Comparison of ENCODE assay signal across 38 cellular contexts in the genomic region with DNA sequence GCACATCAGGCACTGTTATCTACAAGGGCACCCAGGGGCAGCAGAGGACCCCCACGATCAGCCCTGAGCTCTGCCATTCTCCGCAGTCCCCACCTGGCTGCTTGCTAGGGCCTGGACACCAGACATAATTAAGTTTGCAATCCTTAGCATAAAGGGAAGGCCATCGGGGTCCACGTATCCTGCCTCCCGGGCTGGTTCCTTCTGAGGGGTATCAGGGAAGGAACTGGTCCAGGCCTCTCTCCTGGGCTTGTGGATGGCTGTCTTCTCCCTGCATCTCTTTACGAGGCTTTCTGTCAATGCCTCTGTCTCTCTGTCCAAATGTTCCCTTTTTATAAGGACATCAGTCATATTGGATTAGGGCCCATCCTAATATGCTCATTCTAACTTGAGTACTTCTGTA.
"Had no signal": no experiment of that assay in that cellular context is flagged by ENCODE, and none has a peak within 500 bp of the region (broad histone marks: within the 10 kb centered on the region; RNA-seq: fewer than 3 reads in every experiment).

No MANE protein-coding gene starts in this region.

- H3K4me3 ChIP-seq: coronary artery, dorsolateral prefrontal cortex, esophagus squamous epithelium, gastroesophageal sphincter, heart right ventricle had no signal

- ATAC-seq: activated CD4-positive, CD25-positive, alpha-beta regulatory T cell treated with anti-CD3 and anti-CD28 coated beads, Interleukin-2, amount 50 U/mL, for 24 hours; activated CD8-positive, alpha-beta memory T cell treated with anti-CD3 and anti-CD28 coated beads, Interleukin-2, amount 10 ng/mL, durations not matched to agents 7 days and 5 days; activated CD8-positive, alpha-beta T cell treated with anti-CD3 and anti-CD28 coated beads for 36 hours; activated T-cell treated with anti-CD3 and anti-CD28 coated beads, Interleukin-2, amount 50 U/mL, for 72 hours; effector memory CD8-positive, alpha-beta T cell; gastroesophageal sphincter; heart right ventricle; T-helper 17 cell had no signal

- DNase-seq: activated B cell treated with CpG ODN at 0.5 μM for 24 hours; activated CD4-positive, alpha-beta T cell treated with anti-CD3 and anti-CD28 coated beads for 48 hours; activated CD4-positive, alpha-beta T cell treated with anti-CD3 and anti-CD28 coated beads, Interleukin-2, amount 50 U/mL, for 1 hour; activated CD4-positive, alpha-beta T cell treated with anti-CD3 and anti-CD28 coated beads, Interleukin-2, amount 50 U/mL, for 48 hours; activated CD8-positive, alpha-beta memory T cell treated with anti-CD3 and anti-CD28 coated beads, Interleukin-2, amount 10 ng/mL, durations not matched to agents 7 days and 5 days; activated CD8-positive, alpha-beta memory T cell treated with anti-CD3 and anti-CD28 coated beads, Interleukin-2, amount 50 U/mL, for 48 hours; activated CD8-positive, alpha-beta T cell treated with anti-CD3 and anti-CD28 coated beads for 36 hours; activated gamma-delta T cell; activated naive CD4-positive, alpha-beta T cell; activated naive CD4-positive, alpha-beta T cell treated with anti-CD3 and anti-CD28 coated beads, Interleukin-2, amount 10 ng/mL, durations not matched to agents 7 days and 5 days; activated T-cell treated with anti-CD3 and anti-CD28 coated beads for 4 hours; activated T-cell treated with anti-CD3 and anti-CD28 coated beads, Interleukin-2, amount 50 U/mL, for 24 hours; activated T-cell treated with anti-CD3 and anti-CD28 coated beads, Interleukin-2, amount 50 U/mL, for 72 hours; amniotic stem cell; anterior cingulate cortex; brain microvascular endothelial cell; dorsolateral prefrontal cortex; effector CD4-positive, alpha-beta T cell; effector memory CD8-positive, alpha-beta T cell; esophagus squamous epithelium; foreskin melanocyte; heart right ventricle; T-helper 1 cell; T-helper 17 cell; T1000; WERI-Rb-1 had no signal

- H3K27ac ChIP-seq: brain microvascular endothelial cell, coronary artery, dorsolateral prefrontal cortex, epithelial cell of prostate, esophagus squamous epithelium, gastroesophageal sphincter, heart right ventricle, WERI-Rb-1 had no signal

- H3K9me3 ChIP-seq: esophagus squamous epithelium, gastroesophageal sphincter, heart right ventricle had no signal

- FAIRE-seq: astrocyte, bronchial epithelial cell, endometrium, endothelial cell of umbilical vein had no signal

- H3K9me3 Mint-ChIP-seq: activated B cell treated with CpG ODN at 0.5 μM for 24 hours; activated CD8-positive, alpha-beta T cell treated with anti-CD3 and anti-CD28 coated beads for 36 hours; activated naive CD4-positive, alpha-beta T cell treated with anti-CD3 and anti-CD28 coated beads, Interleukin-2, amount 10 ng/mL, durations not matched to agents 7 days and 5 days; activated T-cell treated with anti-CD3 and anti-CD28 coated beads, Interleukin-2, amount 50 U/mL, for 24 hours; activated T-cell treated with anti-CD3 and anti-CD28 coated beads, Interleukin-2, amount 50 U/mL, for 72 hours; central memory CD8-positive, alpha-beta T cell; dendritic cell treated with granulocyte-macrophage colony-stimulating factor and Interleukin-4, amounts not matched to agents 40 ng/mL and 50 ng/mL, for 4 days; effector memory CD8-positive, alpha-beta T cell; T-helper 2 cell treated with Interferon-gamma antibody and Interleukin-4, amounts not matched to agents 5 μg/mL and 100 μg/mL, for 36 hours had no signal

- H3K27ac Mint-ChIP-seq: activated B cell treated with CpG ODN at 0.5 μM for 24 hours; activated CD8-positive, alpha-beta memory T cell treated with anti-CD3 and anti-CD28 coated beads, Interleukin-2, amount 10 ng/mL, durations not matched to agents 7 days and 5 days; activated CD8-positive, alpha-beta T cell treated with anti-CD3 and anti-CD28 coated beads for 36 hours; activated naive CD4-positive, alpha-beta T cell treated with anti-CD3 and anti-CD28 coated beads, Interleukin-2, amount 10 ng/mL, durations not matched to agents 7 days and 5 days; activated naive CD8-positive, alpha-beta T cell; activated T-cell treated with anti-CD3 and anti-CD28 coated beads, Interleukin-2, amount 50 U/mL, for 24 hours; activated T-cell treated with anti-CD3 and anti-CD28 coated beads, Interleukin-2, amount 50 U/mL, for 72 hours; dendritic cell treated with granulocyte-macrophage colony-stimulating factor and Interleukin-4, amounts not matched to agents 40 ng/mL and 50 ng/mL, for 4 days; effector memory CD8-positive, alpha-beta T cell; T-helper 17 cell; T-helper 2 cell treated with Interferon-gamma antibody and Interleukin-4, amounts not matched to agents 5 μg/mL and 100 μg/mL, for 36 hours had no signal

- H3K36me3 ChIP-seq: brain microvascular endothelial cell, esophagus squamous epithelium, gastroesophageal sphincter, heart right ventricle, WERI-Rb-1 had no signal

- H3K27me3 Mint-ChIP-seq: activated CD8-positive, alpha-beta T cell treated with anti-CD3 and anti-CD28 coated beads for 36 hours had no signal

- H3K27me3 ChIP-seq: brain microvascular endothelial cell, esophagus squamous epithelium, gastroesophageal sphincter had no signal

- H3K4me1 Mint-ChIP-seq: activated B cell treated with CpG ODN at 0.5 μM for 24 hours; activated CD8-positive, alpha-beta memory T cell treated with anti-CD3 and anti-CD28 coated beads, Interleukin-2, amount 10 ng/mL, durations not matched to agents 7 days and 5 days; activated naive CD4-positive, alpha-beta T cell treated with anti-CD3 and anti-CD28 coated beads, Interleukin-2, amount 10 ng/mL, durations not matched to agents 7 days and 5 days; central memory CD8-positive, alpha-beta T cell; T-helper 17 cell had no signal

- H3K36me3 Mint-ChIP-seq: activated CD8-positive, alpha-beta memory T cell treated with anti-CD3 and anti-CD28 coated beads, Interleukin-2, amount 10 ng/mL, durations not matched to agents 7 days and 5 days; activated naive CD4-positive, alpha-beta T cell treated with anti-CD3 and anti-CD28 coated beads, Interleukin-2, amount 10 ng/mL, durations not matched to agents 7 days and 5 days had no signal

- H3K4me1 ChIP-seq: esophagus squamous epithelium, gastroesophageal sphincter, heart right ventricle had no signal

- H3K4me3 Mint-ChIP-seq: activated B cell treated with CpG ODN at 0.5 μM for 24 hours; activated CD8-positive, alpha-beta memory T cell treated with anti-CD3 and anti-CD28 coated beads, Interleukin-2, amount 10 ng/mL, durations not matched to agents 7 days and 5 days; activated CD8-positive, alpha-beta T cell treated with anti-CD3 and anti-CD28 coated beads for 36 hours; activated naive CD4-positive, alpha-beta T cell treated with anti-CD3 and anti-CD28 coated beads, Interleukin-2, amount 10 ng/mL, durations not matched to agents 7 days and 5 days; activated naive CD8-positive, alpha-beta T cell; activated T-cell treated with anti-CD3 and anti-CD28 coated beads, Interleukin-2, amount 50 U/mL, for 24 hours; activated T-cell treated with anti-CD3 and anti-CD28 coated beads, Interleukin-2, amount 50 U/mL, for 72 hours; central memory CD8-positive, alpha-beta T cell; dendritic cell treated with granulocyte-macrophage colony-stimulating factor and Interleukin-4, amounts not matched to agents 40 ng/mL and 50 ng/mL, for 4 days; effector memory CD8-positive, alpha-beta T cell; T-helper 17 cell; T-helper 2 cell treated with Interferon-gamma antibody and Interleukin-4, amounts not matched to agents 5 μg/mL and 100 μg/mL, for 36 hours had no signal
